9 cellular contexts compared by ENCODE assay signal in the genomic region with DNA sequence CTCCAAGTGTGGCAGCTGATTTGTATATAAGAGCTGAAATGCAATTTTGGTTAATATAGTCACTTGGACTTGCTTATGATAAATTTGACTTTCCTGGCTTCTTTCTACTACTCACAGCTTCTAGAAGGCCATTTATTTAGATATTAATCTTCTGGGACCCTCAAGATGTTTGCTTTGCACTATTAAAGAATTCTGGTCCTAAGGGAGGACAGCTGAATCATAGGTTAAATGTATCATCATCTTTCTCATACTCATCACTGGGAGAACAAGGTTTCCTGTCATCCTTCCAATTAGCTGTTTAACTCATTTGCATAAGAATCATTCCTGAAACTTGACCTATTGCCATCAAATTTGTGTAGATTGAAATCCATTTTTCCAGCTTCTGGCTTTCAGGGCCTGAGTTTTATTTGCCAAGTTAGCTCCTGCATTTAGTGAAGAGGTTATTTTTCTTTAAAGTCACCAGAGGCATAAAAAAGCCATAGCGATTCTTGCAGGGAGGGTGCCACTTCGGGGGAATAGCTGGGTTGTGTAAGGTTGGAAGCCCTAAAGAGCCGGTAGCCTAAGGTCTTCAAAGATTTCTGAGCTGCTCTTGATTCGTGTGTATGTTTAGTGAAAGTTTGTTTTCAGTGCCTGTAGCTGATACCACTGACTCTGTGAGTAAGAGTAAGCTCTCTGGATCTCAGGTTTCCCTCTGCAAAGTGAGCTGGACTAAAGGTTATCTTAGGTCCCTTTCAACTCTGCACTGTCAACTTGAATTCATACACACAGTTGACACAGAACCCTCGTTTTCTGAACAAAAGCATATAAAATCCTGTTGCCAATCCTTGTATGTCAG. TPM values are rescaled to one million over a fixed set of nuclear protein-coding genes. Genes with fewer than 3 reads are reported as not detected.
DNase-seq lines count a peak whose midpoint lies in the region; ATAC-seq and TF ChIP-seq lines count a peak whose summit lies in the region.
"Had no signal": no experiment of that assay in that cellular context is flagged by ENCODE, and none has a peak within 500 bp of the region (broad histone marks: within the 10 kb centered on the region; RNA-seq: fewer than 3 reads in every experiment).

No MANE protein-coding gene starts in this region.

- peak overlapping the region; percentile 47 to 99 for H3K27ac ChIP-seq in thoracic aorta

- H3K4me3 ChIP-seq in thoracic aorta = peak overlapping the region; percentile 97

- no peaks in the 10 kb centered on the region for H3K9me3 ChIP-seq in thoracic aorta

- peaks cover under 1% of the 10 kb centered on the region for H3K27me3 Mint-ChIP-seq in activated T-cell treated with anti-CD3 and anti-CD28 coated beads, Interleukin-2, amount 50 U/mL, for 72 hours (ENCODE audit: low read depth)
- no peaks in the 10 kb centered on the region for H3K27me3 Mint-ChIP-seq in activated CD4-positive, alpha-beta memory T cell treated with anti-CD3 and anti-CD28 coated beads for 36 hours
- peaks cover 10 to 22% (median 14%) of the 10 kb centered on the region in 3 donors for H3K27me3 Mint-ChIP-seq in immature natural killer cell (ENCODE audit: low read depth in 3 of 3)

- intact Hi-C loops in activated CD4-positive, alpha-beta memory T cell treated with anti-CD3 and anti-CD28 coated beads for 36 hours (cut with micrococcal nuclease) = no loop called here
- intact Hi-C loops in left colon (cut with DNase I, micrococcal nuclease) = no loop called here

- H3K4me1 Mint-ChIP-seq in activated T-cell treated with anti-CD3 and anti-CD28 coated beads, Interleukin-2, amount 50 U/mL, for 72 hours (ENCODE audit: low read depth) = peaks cover 68% of the 10 kb centered on the region
- H3K4me1 Mint-ChIP-seq in activated CD4-positive, alpha-beta memory T cell treated with anti-CD3 and anti-CD28 coated beads for 36 hours (ENCODE audit: low read depth) = peaks cover 57% of the 10 kb centered on the region
- H3K4me1 Mint-ChIP-seq in immature natural killer cell = peaks cover 74 to 85% of the 10 kb centered on the region in 2 donors

- H3K9me3 Mint-ChIP-seq in activated T-cell treated with anti-CD3 and anti-CD28 coated beads, Interleukin-2, amount 50 U/mL, for 72 hours = no peaks in the 10 kb centered on the region
- no peaks in the 10 kb centered on the region for H3K9me3 Mint-ChIP-seq in activated CD4-positive, alpha-beta memory T cell treated with anti-CD3 and anti-CD28 coated beads for 36 hours
- H3K9me3 Mint-ChIP-seq in immature natural killer cell = no peaks in the 10 kb centered on the region

- H3K27me3 ChIP-seq in thoracic aorta (replicated peaks; ENCODE audit: insufficient read depth) = no peaks in the 10 kb centered on the region

- POLR2A ChIA-PET in activated CD4-positive, alpha-beta memory T cell treated with anti-CD3 and anti-CD28 coated beads for 36 hours (lab: Charles Lee) = interaction anchor here (1.0 to 3.3 kb wide), 8 partner anchors 9 to 263 kb away, joined by 3 to 21 read pairs (median 6); no protein-coding TSS in a partner anchor

- H3K27ac Mint-ChIP-seq in activated T-cell treated with anti-CD3 and anti-CD28 coated beads, Interleukin-2, amount 50 U/mL, for 72 hours = peak overlapping the region; percentile 75
- H3K27ac Mint-ChIP-seq in activated CD4-positive, alpha-beta memory T cell treated with anti-CD3 and anti-CD28 coated beads for 36 hours = peak overlapping the region; percentile 95
- H3K27ac Mint-ChIP-seq in immature natural killer cell = peak overlapping the region; percentile 83 to 96 (median 88)

- no peak for ATAC-seq in activated T-cell treated with anti-CD3 and anti-CD28 coated beads, Interleukin-2, amount 50 U/mL, for 72 hours (replicated peaks in 1 of 2)
- no peak for ATAC-seq in thoracic aorta (ENCODE audit: insufficient number of reproducible peaks, low FRiP score, low read depth)
- no peak for ATAC-seq in HG02588 (IDR thresholded peaks at IDR 0.05; ENCODE audit: unreplicated experiment)
- no peak for ATAC-seq in left colon

- DNase-seq in activated T-cell treated with anti-CD3 and anti-CD28 coated beads, Interleukin-2, amount 50 U/mL, for 72 hours = no peak
- DNase-seq in activated T-cell treated with anti-CD3 and anti-CD28 coated beads for 4 hours (no peak), immature natural killer cell (no peak), thoracic aorta (ENCODE audit: low spot score) (no peak), cortex of kidney (lab: John Stamatoyannopoulos, UW) (no peak), left colon (no peak)
- no peak for DNase-seq in activated CD4-positive, alpha-beta memory T cell treated with anti-CD3 and anti-CD28 coated beads for 36 hours
- DNase-seq: MV-4-11 had no signal

- H3K36me3 ChIP-seq in thoracic aorta = peaks cover 14% of the 10 kb centered on the region

- H3K36me3 Mint-ChIP-seq in activated T-cell treated with anti-CD3 and anti-CD28 coated beads, Interleukin-2, amount 50 U/mL, for 72 hours (ENCODE audit: insufficient read depth in 2 of 2) = peaks cover 32 to 47% of the 10 kb centered on the region in 2 donors
- H3K36me3 Mint-ChIP-seq in activated CD4-positive, alpha-beta memory T cell treated with anti-CD3 and anti-CD28 coated beads for 36 hours = peaks cover 67% of the 10 kb centered on the region
- H3K36me3 Mint-ChIP-seq in immature natural killer cell = peaks cover 10 to 50% (median 21%) of the 10 kb centered on the region in 3 donors

- H3K4me3 Mint-ChIP-seq in activated T-cell treated with anti-CD3 and anti-CD28 coated beads, Interleukin-2, amount 50 U/mL, for 72 hours = peak overlapping the region; percentile 81 to 92
- peak overlapping the region; percentile 92 for H3K4me3 Mint-ChIP-seq in activated CD4-positive, alpha-beta memory T cell treated with anti-CD3 and anti-CD28 coated beads for 36 hours
- peak overlapping the region; percentile 92 to 99 (median 95) for H3K4me3 Mint-ChIP-seq in immature natural killer cell

- no peak for TF ChIP-seq CTCF in thoracic aorta (IDR thresholded peaks at IDR 0.05)

- H3K4me1 ChIP-seq in thoracic aorta (ENCODE audit: control insufficient read depth in 1 of 2, low read depth in 2 of 2) = peaks cover 51 to 59% of the 10 kb centered on the region in 2 donors

- CTCF ChIA-PET in activated CD4-positive, alpha-beta memory T cell treated with anti-CD3 and anti-CD28 coated beads for 36 hours (lab: Charles Lee) = interaction anchor here (0.7 to 2.8 kb wide), 10 partner anchors 9 to 201 kb away, joined by 3 to 15 read pairs (median 6); a partner anchor contains a TSS

RNA-seq across cellular contexts. Expression of a gene that starts 4.2 kb away (rescaled TPM):
- 10 to 100 TPM; 27.0 to 41.1 TPM for total RNA-seq in activated T-cell treated with anti-CD3 and anti-CD28 coated beads, Interleukin-2, amount 50 U/mL, for 72 hours
- 10 to 100 TPM; 36.5 to 40.6 TPM for total RNA-seq in activated CD4-positive, alpha-beta memory T cell treated with anti-CD3 and anti-CD28 coated beads for 36 hours
- polyA plus RNA-seq in immature natural killer cell = 100 to 1,000 TPM in 2 of 3 donors, 10 to 100 TPM in 1; 62.9 to 154 (median 151) TPM
- total RNA-seq in thoracic aorta (10 to 100 TPM; 63.4 to 64.3 TPM), left colon (10 to 100 TPM; 11.6 to 14.0 TPM)
